1 cellular context compared by ENCODE assay signal in genomic region chr11:65717906-65718305, GRCh38.
TF ChIP-seq lines count a peak whose summit lies in the region.

No MANE protein-coding gene starts in this region.

TF ChIP-seq in H1, 55 proteins besides CTCF, POLR2A, EP300 and RAD21:
- TF ChIP-seq POLR2AphosphoS5 (IDR thresholded peaks at IDR 0.05; ENCODE audit: low read depth, low read length) (0 out of 2 replicates have a peak, but pooled peaks have one; percentile 26), POU5F1 (IDR thresholded peaks at IDR 0.05; ENCODE audit: low read depth, low read length) (no peak)
